Comparison of ENCODE assay signal across 8 cellular contexts in genomic region chr15:38253448-38253847, GRCh38. TPM values are rescaled to one million over a fixed set of nuclear protein-coding genes. Genes with fewer than 3 reads are reported as not detected.
DNase-seq lines count a peak whose midpoint lies in the region; ATAC-seq lines count a peak whose summit lies in the region.

No MANE protein-coding gene starts in this region.

- H3K9me3 ChIP-seq in iPS-18c (ENCODE audit: control insufficient read depth, insufficient read depth, low read length) = no peaks in the 10 kb centered on the region

- peak; percentile 54 for DNase-seq in Caki2 (ENCODE audit: low read depth)
- peak; percentile 76 for DNase-seq in LHCN-M2 (ENCODE audit: low read depth)
- DNase-seq in amniotic epithelial cell (ENCODE audit: low read depth) = peak; percentile 87
- no peak for DNase-seq in stimulated activated effector memory CD8-positive, alpha-beta T cell treated with anti-CD3 and anti-CD28 coated beads, Interleukin-12 subunit alpha, Interleukin-12 subunit beta, amount 100 ng/mL, for 72 hours (ENCODE audit: low spot score in 2 of 2)
- DNase-seq in NCI-H2171 (lab: John Stamatoyannopoulos, UW) = no peak
- no peak for DNase-seq in hippocampal formation (lab: John Stamatoyannopoulos, UW)
- no peak for DNase-seq in activated effector memory CD4-positive, alpha-beta T cell treated with anti-CD3 and anti-CD28 coated beads, Interleukin-2, amount 50 U/mL, for 16 hours

- H3K36me3 Mint-ChIP-seq in stimulated activated effector memory CD8-positive, alpha-beta T cell treated with anti-CD3 and anti-CD28 coated beads, Interleukin-12 subunit alpha, Interleukin-12 subunit beta, amount 100 ng/mL, for 72 hours = no peaks in the 10 kb centered on the region

- no peaks in the 10 kb centered on the region for H3K9me3 Mint-ChIP-seq in stimulated activated effector memory CD8-positive, alpha-beta T cell treated with anti-CD3 and anti-CD28 coated beads, Interleukin-12 subunit alpha, Interleukin-12 subunit beta, amount 100 ng/mL, for 72 hours

- in situ Hi-C loops in Caki2 (cut with HindIII; ENCODE audit: low pct_unique_long_range_greater_than_20kb, low sequenced_read_pairs) = no loop called here

- H3K4me1 Mint-ChIP-seq in stimulated activated effector memory CD8-positive, alpha-beta T cell treated with anti-CD3 and anti-CD28 coated beads, Interleukin-12 subunit alpha, Interleukin-12 subunit beta, amount 100 ng/mL, for 72 hours = peaks cover 28% of the 10 kb centered on the region

- no peak for ATAC-seq in stimulated activated effector memory CD8-positive, alpha-beta T cell treated with anti-CD3 and anti-CD28 coated beads, Interleukin-12 subunit alpha, Interleukin-12 subunit beta, amount 100 ng/mL, for 72 hours

- peak overlapping the region; percentile 56 for H3K4me3 ChIP-seq in iPS-18c (ENCODE audit: insufficient read depth, low read depth, low read length)

- peak overlapping the region; percentile 79 for H3K4me3 Mint-ChIP-seq in stimulated activated effector memory CD8-positive, alpha-beta T cell treated with anti-CD3 and anti-CD28 coated beads, Interleukin-12 subunit alpha, Interleukin-12 subunit beta, amount 100 ng/mL, for 72 hours

- H3K27ac Mint-ChIP-seq in stimulated activated effector memory CD8-positive, alpha-beta T cell treated with anti-CD3 and anti-CD28 coated beads, Interleukin-12 subunit alpha, Interleukin-12 subunit beta, amount 100 ng/mL, for 72 hours = peak overlapping the region; percentile 12

RNA-seq across cellular contexts. Expression of gene SPRED1, which starts 0.8 kb away (rescaled TPM):
- 8.5 and 11.2 TPM in 2 replicates for total RNA-seq in Caki2 (2014; rRNA removed; shearing (Covaris generic); ENCODE audit: low replicate concordance)
- 46.1 and 48.4 TPM in 2 replicates for total RNA-seq in LHCN-M2 (2014; rRNA removed)
- polyA plus RNA-seq in LHCN-M2 (2012) = 7.1 TPM

Comparison
In these comparisons a context has a peak if more than half of its experiments do, and no peak if none do; other contexts are left out.
1. DNase-seq: peak in Caki2 (single experiment), LHCN-M2 (single experiment) and amniotic epithelial cell (single experiment); none in stimulated activated effector memory CD8-positive, alpha-beta T cell treated with anti-CD3 and anti-CD28 coated beads, Interleukin-12 subunit alpha, Interleukin-12 subunit beta, amount 100 ng/mL, for 72 hours (0 of 2), NCI-H2171 (single experiment), hippocampal formation (0 of 2) and activated effector memory CD4-positive, alpha-beta T cell treated with anti-CD3 and anti-CD28 coated beads, Interleukin-2, amount 50 U/mL, for 16 hours (single experiment).